Comparison of ENCODE assay signal across 1 cellular context in the genomic region with DNA sequence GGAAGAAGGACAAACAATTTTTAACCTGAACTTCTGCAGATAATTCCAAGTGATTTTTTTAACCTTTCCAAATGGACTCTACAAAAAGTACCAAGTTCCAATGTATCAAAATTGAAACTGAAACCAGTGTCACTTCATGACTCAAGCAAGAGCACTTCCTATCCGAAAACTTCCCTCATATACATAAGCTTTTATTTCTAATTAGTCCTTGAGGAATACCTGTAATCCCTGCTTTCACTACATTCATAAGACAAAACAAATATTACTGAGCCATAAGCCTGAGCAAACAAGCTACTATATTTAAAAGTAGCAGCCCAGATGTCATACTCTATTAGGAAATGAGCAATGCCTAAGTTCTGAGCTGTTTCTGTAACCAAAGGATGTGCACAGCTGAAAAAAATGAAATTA.
TF ChIP-seq lines count a peak whose summit lies in the region.

No MANE protein-coding gene starts in this region.

TF ChIP-seq in GM12878, 131 proteins besides CTCF, POLR2A, EP300 and RAD21 (continued from another document and continues in another):
- TF ChIP-seq, protein P1, sequence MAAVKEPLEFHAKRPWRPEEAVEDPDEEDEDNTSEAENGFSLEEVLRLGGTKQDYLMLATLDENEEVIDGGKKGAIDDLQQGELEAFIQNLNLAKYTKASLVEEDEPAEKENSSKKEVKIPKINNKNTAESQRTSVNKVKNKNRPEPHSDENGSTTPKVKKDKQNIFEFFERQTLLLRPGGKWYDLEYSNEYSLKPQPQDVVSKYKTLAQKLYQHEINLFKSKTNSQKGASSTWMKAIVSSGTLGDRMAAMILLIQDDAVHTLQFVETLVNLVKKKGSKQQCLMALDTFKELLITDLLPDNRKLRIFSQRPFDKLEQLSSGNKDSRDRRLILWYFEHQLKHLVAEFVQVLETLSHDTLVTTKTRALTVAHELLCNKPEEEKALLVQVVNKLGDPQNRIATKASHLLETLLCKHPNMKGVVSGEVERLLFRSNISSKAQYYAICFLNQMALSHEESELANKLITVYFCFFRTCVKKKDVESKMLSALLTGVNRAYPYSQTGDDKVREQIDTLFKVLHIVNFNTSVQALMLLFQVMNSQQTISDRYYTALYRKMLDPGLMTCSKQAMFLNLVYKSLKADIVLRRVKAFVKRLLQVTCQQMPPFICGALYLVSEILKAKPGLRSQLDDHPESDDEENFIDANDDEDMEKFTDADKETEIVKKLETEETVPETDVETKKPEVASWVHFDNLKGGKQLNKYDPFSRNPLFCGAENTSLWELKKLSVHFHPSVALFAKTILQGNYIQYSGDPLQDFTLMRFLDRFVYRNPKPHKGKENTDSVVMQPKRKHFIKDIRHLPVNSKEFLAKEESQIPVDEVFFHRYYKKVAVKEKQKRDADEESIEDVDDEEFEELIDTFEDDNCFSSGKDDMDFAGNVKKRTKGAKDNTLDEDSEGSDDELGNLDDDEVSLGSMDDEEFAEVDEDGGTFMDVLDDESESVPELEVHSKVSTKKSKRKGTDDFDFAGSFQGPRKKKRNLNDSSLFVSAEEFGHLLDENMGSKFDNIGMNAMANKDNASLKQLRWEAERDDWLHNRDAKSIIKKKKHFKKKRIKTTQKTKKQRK (IDR thresholded peaks at IDR 0.05; ENCODE audit: low read depth, low read length): no peak
- peak; percentile 38; the same call in 1 of the 2 replicates for TF ChIP-seq CREM (IDR thresholded peaks at IDR 0.05; ENCODE audit: low read depth)
- peak; percentile 62; the same call in 1 of the 2 replicates for TF ChIP-seq ZNF217 (IDR thresholded peaks at IDR 0.05)
- peak; percentile 84 for TF ChIP-seq EED (IDR thresholded peaks at IDR 0.05; ENCODE audit: low read depth)
- 0 out of 2 replicates have a peak, but pooled peaks have one; percentile 25 for TF ChIP-seq MEF2A (IDR thresholded peaks at IDR 0.05; ENCODE audit: insufficient read depth, low read depth, low read length)
- TF ChIP-seq, protein P2, sequence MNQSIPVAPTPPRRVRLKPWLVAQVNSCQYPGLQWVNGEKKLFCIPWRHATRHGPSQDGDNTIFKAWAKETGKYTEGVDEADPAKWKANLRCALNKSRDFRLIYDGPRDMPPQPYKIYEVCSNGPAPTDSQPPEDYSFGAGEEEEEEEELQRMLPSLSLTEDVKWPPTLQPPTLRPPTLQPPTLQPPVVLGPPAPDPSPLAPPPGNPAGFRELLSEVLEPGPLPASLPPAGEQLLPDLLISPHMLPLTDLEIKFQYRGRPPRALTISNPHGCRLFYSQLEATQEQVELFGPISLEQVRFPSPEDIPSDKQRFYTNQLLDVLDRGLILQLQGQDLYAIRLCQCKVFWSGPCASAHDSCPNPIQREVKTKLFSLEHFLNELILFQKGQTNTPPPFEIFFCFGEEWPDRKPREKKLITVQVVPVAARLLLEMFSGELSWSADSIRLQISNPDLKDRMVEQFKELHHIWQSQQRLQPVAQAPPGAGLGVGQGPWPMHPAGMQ (IDR thresholded peaks at IDR 0.05; ENCODE audit: borderline replicate concordance): no peak
- no peak for TF ChIP-seq NFXL1 (IDR thresholded peaks at IDR 0.05; ENCODE audit: borderline replicate concordance)
- no peak for TF ChIP-seq NBN (IDR thresholded peaks at IDR 0.05)
- TF ChIP-seq, protein P3, sequence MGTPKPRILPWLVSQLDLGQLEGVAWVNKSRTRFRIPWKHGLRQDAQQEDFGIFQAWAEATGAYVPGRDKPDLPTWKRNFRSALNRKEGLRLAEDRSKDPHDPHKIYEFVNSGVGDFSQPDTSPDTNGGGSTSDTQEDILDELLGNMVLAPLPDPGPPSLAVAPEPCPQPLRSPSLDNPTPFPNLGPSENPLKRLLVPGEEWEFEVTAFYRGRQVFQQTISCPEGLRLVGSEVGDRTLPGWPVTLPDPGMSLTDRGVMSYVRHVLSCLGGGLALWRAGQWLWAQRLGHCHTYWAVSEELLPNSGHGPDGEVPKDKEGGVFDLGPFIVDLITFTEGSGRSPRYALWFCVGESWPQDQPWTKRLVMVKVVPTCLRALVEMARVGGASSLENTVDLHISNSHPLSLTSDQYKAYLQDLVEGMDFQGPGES (IDR thresholded peaks at IDR 0.05): no peak
- peak in 1 of 2 experiments; percentile 47; a peak in 1 of 4 replicates for TF ChIP-seq BHLHE40 (IDR thresholded peaks at IDR 0.05; ENCODE audit: borderline replicate concordance in 1 of 2, low read depth in 2 of 2, low read length in 1 of 2)
- no peak; the same call in 1 of the 2 replicates for TF ChIP-seq ZNF24 (IDR thresholded peaks at IDR 0.05)
- peak; percentile 66 for TF ChIP-seq MTA2 (IDR thresholded peaks at IDR 0.05; ENCODE audit: low read depth)
- no peak for TF ChIP-seq EGR1 (IDR thresholded peaks at IDR 0.05; ENCODE audit: borderline replicate concordance in 1 of 2, low read depth in 2 of 2, low read length in 2 of 2)
- peak; percentile 96 to 97 for TF ChIP-seq IKZF2 (IDR thresholded peaks at IDR 0.05)
- TF ChIP-seq MYC (IDR thresholded peaks at IDR 0.05; ENCODE audit: insufficient read depth, insufficient read length, insufficient replicate concordance, low read length, severe bottlenecking): no peak
- 0 out of 2 replicates have a peak, but pooled peaks have one; percentile 13 for TF ChIP-seq GABPA (IDR thresholded peaks at IDR 0.05; ENCODE audit: low read depth)
- peak; percentile 76 for TF ChIP-seq NFIC (IDR thresholded peaks at IDR 0.05; ENCODE audit: low read depth, low read length)
- TF ChIP-seq TAF1 (IDR thresholded peaks at IDR 0.05; ENCODE audit: borderline replicate concordance, low read depth, low read length): no peak
- peak; percentile 69; the same call in 1 of the 2 replicates for TF ChIP-seq FOXM1 (IDR thresholded peaks at IDR 0.05; ENCODE audit: low read depth, low read length)
- TF ChIP-seq, protein P4, sequence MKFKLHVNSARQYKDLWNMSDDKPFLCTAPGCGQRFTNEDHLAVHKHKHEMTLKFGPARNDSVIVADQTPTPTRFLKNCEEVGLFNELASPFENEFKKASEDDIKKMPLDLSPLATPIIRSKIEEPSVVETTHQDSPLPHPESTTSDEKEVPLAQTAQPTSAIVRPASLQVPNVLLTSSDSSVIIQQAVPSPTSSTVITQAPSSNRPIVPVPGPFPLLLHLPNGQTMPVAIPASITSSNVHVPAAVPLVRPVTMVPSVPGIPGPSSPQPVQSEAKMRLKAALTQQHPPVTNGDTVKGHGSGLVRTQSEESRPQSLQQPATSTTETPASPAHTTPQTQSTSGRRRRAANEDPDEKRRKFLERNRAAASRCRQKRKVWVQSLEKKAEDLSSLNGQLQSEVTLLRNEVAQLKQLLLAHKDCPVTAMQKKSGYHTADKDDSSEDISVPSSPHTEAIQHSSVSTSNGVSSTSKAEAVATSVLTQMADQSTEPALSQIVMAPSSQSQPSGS (IDR thresholded peaks at IDR 0.05; ENCODE audit: low read length): peak; percentile 69
- TF ChIP-seq PML (IDR thresholded peaks at IDR 0.05; ENCODE audit: low read length): peak; percentile 59; the same call in 1 of the 2 replicates
- 0 out of 4 replicates have a peak, but pooled peaks of 1 of the 2 experiments have one; percentile 63 for TF ChIP-seq ETV6 (conservative IDR thresholded peaks at IDR 0.05 in 1 of 2, IDR thresholded peaks at IDR 0.05 in 1 of 2; ENCODE audit: borderline replicate concordance in 1 of 2, low read depth in 1 of 2)
- TF ChIP-seq, protein P5, sequence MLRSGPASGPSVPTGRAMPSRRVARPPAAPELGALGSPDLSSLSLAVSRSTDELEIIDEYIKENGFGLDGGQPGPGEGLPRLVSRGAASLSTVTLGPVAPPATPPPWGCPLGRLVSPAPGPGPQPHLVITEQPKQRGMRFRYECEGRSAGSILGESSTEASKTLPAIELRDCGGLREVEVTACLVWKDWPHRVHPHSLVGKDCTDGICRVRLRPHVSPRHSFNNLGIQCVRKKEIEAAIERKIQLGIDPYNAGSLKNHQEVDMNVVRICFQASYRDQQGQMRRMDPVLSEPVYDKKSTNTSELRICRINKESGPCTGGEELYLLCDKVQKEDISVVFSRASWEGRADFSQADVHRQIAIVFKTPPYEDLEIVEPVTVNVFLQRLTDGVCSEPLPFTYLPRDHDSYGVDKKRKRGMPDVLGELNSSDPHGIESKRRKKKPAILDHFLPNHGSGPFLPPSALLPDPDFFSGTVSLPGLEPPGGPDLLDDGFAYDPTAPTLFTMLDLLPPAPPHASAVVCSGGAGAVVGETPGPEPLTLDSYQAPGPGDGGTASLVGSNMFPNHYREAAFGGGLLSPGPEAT (IDR thresholded peaks at IDR 0.05; ENCODE audit: low read depth): peak; percentile 90
- TF ChIP-seq, protein P6, sequence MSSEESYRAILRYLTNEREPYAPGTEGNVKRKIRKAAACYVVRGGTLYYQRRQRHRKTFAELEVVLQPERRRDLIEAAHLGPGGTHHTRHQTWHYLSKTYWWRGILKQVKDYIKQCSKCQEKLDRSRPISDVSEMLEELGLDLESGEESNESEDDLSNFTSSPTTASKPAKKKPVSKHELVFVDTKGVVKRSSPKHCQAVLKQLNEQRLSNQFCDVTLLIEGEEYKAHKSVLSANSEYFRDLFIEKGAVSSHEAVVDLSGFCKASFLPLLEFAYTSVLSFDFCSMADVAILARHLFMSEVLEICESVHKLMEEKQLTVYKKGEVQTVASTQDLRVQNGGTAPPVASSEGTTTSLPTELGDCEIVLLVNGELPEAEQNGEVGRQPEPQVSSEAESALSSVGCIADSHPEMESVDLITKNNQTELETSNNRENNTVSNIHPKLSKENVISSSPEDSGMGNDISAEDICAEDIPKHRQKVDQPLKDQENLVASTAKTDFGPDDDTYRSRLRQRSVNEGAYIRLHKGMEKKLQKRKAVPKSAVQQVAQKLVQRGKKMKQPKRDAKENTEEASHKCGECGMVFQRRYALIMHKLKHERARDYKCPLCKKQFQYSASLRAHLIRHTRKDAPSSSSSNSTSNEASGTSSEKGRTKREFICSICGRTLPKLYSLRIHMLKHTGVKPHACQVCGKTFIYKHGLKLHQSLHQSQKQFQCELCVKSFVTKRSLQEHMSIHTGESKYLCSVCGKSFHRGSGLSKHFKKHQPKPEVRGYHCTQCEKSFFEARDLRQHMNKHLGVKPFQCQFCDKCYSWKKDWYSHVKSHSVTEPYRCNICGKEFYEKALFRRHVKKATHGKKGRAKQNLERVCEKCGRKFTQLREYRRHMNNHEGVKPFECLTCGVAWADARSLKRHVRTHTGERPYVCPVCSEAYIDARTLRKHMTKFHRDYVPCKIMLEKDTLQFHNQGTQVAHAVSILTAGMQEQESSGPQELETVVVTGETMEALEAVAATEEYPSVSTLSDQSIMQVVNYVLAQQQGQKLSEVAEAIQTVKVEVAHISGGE (CRISPR knock-in tag; IDR thresholded peaks at IDR 0.05): no peak
- TF ChIP-seq PAX8 (IDR thresholded peaks at IDR 0.05): no peak
- TF ChIP-seq SMC3 (IDR thresholded peaks at IDR 0.05; ENCODE audit: borderline replicate concordance, low read length): 0 out of 2 replicates have a peak, but pooled peaks have one; percentile 11
- TF ChIP-seq KDM1A (IDR thresholded peaks at IDR 0.05; ENCODE audit: borderline replicate concordance): no peak
- TF ChIP-seq HDAC6 (IDR thresholded peaks at IDR 0.05; ENCODE audit: unreplicated experiment): no peak
- peak; percentile 59; the same call in 1 of the 2 replicates for TF ChIP-seq ATF7 (IDR thresholded peaks at IDR 0.05; ENCODE audit: low read depth)
- TF ChIP-seq SREBF2 (IDR thresholded peaks at IDR 0.05; ENCODE audit: low read length): 0 out of 2 replicates have a peak, but pooled peaks have one; percentile 9
- TF ChIP-seq MEF2B (IDR thresholded peaks at IDR 0.05; ENCODE audit: partially characterized antibody, poor library complexity, severe bottlenecking): peak; percentile 43
- TF ChIP-seq TBL1XR1 (IDR thresholded peaks at IDR 0.05; ENCODE audit: low read depth, low read length): 0 out of 2 replicates have a peak, but pooled peaks have one; percentile 62
- TF ChIP-seq BACH1 (IDR thresholded peaks at IDR 0.05; ENCODE audit: borderline replicate concordance): peak; percentile 25; the same call in 1 of the 2 replicates
- TF ChIP-seq KLF5 (IDR thresholded peaks at IDR 0.05; ENCODE audit: partially characterized antibody): no peak
- peak; percentile 83; the same call in 1 of the 2 replicates for TF ChIP-seq MTA3 (IDR thresholded peaks at IDR 0.05; ENCODE audit: borderline replicate concordance, low read length)
- TF ChIP-seq GATAD2B (conservative IDR thresholded peaks at IDR 0.05; ENCODE audit: low read depth): peak; percentile 57; the same call in 1 of the 2 replicates
- peak; percentile 38; the same call in 1 of the 2 replicates for TF ChIP-seq DPF2 (IDR thresholded peaks at IDR 0.05)
- TF ChIP-seq, protein P7, sequence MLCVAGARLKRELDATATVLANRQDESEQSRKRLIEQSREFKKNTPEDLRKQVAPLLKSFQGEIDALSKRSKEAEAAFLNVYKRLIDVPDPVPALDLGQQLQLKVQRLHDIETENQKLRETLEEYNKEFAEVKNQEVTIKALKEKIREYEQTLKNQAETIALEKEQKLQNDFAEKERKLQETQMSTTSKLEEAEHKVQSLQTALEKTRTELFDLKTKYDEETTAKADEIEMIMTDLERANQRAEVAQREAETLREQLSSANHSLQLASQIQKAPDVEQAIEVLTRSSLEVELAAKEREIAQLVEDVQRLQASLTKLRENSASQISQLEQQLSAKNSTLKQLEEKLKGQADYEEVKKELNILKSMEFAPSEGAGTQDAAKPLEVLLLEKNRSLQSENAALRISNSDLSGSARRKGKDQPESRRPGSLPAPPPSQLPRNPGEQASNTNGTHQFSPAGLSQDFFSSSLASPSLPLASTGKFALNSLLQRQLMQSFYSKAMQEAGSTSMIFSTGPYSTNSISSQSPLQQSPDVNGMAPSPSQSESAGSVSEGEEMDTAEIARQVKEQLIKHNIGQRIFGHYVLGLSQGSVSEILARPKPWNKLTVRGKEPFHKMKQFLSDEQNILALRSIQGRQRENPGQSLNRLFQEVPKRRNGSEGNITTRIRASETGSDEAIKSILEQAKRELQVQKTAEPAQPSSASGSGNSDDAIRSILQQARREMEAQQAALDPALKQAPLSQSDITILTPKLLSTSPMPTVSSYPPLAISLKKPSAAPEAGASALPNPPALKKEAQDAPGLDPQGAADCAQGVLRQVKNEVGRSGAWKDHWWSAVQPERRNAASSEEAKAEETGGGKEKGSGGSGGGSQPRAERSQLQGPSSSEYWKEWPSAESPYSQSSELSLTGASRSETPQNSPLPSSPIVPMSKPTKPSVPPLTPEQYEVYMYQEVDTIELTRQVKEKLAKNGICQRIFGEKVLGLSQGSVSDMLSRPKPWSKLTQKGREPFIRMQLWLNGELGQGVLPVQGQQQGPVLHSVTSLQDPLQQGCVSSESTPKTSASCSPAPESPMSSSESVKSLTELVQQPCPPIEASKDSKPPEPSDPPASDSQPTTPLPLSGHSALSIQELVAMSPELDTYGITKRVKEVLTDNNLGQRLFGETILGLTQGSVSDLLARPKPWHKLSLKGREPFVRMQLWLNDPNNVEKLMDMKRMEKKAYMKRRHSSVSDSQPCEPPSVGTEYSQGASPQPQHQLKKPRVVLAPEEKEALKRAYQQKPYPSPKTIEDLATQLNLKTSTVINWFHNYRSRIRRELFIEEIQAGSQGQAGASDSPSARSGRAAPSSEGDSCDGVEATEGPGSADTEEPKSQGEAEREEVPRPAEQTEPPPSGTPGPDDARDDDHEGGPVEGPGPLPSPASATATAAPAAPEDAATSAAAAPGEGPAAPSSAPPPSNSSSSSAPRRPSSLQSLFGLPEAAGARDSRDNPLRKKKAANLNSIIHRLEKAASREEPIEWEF (IDR thresholded peaks at IDR 0.05; ENCODE audit: insufficient replicate concordance, low read depth, low read length): peak; percentile 63
